19 cellular contexts compared by ENCODE assay signal in the genomic region with DNA sequence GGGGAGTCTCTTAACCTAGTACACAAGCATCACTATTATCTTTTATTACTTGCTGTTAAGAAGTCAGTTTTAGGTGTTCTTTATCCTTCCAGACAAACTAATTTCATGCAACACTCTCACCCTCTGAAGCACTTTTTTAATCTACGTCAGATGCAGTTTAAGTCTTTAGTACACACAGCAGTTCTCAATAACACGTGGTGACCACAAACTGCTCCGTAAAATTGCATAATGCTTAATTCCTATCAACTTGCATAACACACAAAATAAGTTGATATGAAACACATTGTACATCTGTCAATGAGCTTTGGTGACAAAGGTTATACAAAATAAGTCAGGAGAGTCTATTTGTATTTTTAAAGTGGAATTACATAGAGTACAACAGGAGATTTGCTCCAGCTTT.
"Had no signal": no experiment of that assay in that cellular context is flagged by ENCODE, and none has a peak within 500 bp of the region (broad histone marks: within the 10 kb centered on the region; RNA-seq: fewer than 3 reads in every experiment).

No MANE protein-coding gene starts in this region.

- H3K27me3 ChIP-seq: ascending aorta had no signal

- H3K27ac ChIP-seq: coronary artery, esophagus squamous epithelium, stomach, suprapubic skin, tibial nerve, WERI-Rb-1 had no signal

- ATAC-seq: activated CD8-positive, alpha-beta T cell treated with anti-CD3 and anti-CD28 coated beads for 36 hours; left ventricle myocardium superior; natural killer cell; sciatic nerve; stimulated activated memory B cell treated with anti-CD40 and anti-IgM and Interleukin-4, amounts not matched to agents 10 μg/mL and 1 μg/mL and 100 μg/mL, for 72 hours had no signal

- DNase-seq: activated CD4-positive, alpha-beta T cell treated with anti-CD3 and anti-CD28 coated beads, Interleukin-2, amount 10 ng/mL, durations not matched to agents 7 days and 5 days; activated CD4-positive, CD25-positive, alpha-beta regulatory T cell treated with anti-CD3 and anti-CD28 coated beads, Interleukin-2, amount 50 U/mL, for 72 hours; activated CD8-positive, alpha-beta T cell treated with anti-CD3 and anti-CD28 coated beads for 36 hours; activated gamma-delta T cell; esophagus squamous epithelium; hypothalamus; left ventricle myocardium superior; mammary epithelial cell; natural killer cell; stimulated activated CD4-positive, alpha-beta T cell treated with anti-CD3 and anti-CD28 coated beads, Interleukin-15, amount 100 ng/mL, for 24 hours; stomach; WERI-Rb-1 had no signal

- H3K36me3 ChIP-seq: ascending aorta, esophagus squamous epithelium, stomach, suprapubic skin, tibial nerve, WERI-Rb-1 had no signal

- H3K4me3 ChIP-seq: ascending aorta, coronary artery, esophagus squamous epithelium, smooth muscle cell, stomach, suprapubic skin, tibial nerve had no signal

- H3K9me3 ChIP-seq: ascending aorta, esophagus squamous epithelium, suprapubic skin, tibial nerve had no signal
